In genomic region chr22:17430298-17430900, GRCh38 we compare ENCODE assay signal across 14 cellular contexts.
DNase-seq lines count a peak whose midpoint lies in the region; ATAC-seq and TF ChIP-seq lines count a peak whose summit lies in the region.
"Had no signal": no experiment of that assay in that cellular context is flagged by ENCODE, and none has a peak within 500 bp of the region (broad histone marks: within the 10 kb centered on the region; RNA-seq: fewer than 3 reads in every experiment).

No MANE protein-coding gene starts in this region.

- DNase-seq in Ammon's horn (ENCODE audit: low spot score) (peak; percentile 48), NCI-H2227 (lab: John Stamatoyannopoulos, UW; ENCODE audit: unreplicated experiment) (peak; percentile 49), fibroblast of mammary gland (ENCODE audit: low read depth) (peak; percentile 82), nephron progenitor cell (no peak)
- DNase-seq in activated CD4-positive, CD25-positive, alpha-beta regulatory T cell treated with anti-CD3 and anti-CD28 coated beads, Interleukin-2, amount 50 U/mL, for 72 hours: no peak
- DNase-seq: activated CD8-positive, alpha-beta memory T cell treated with anti-CD3 and anti-CD28 coated beads, Interleukin-2, amount 50 U/mL, for 48 hours; left colon; NCI-H1694 treated with DMSO at 0.1 percent for 48 hours; T1000 had no signal

- H3K36me3 Mint-ChIP-seq in nephron progenitor cell (ENCODE audit: low read depth): peaks cover 30% of the 10 kb centered on the region

- H3K9me3 Mint-ChIP-seq in nephron progenitor cell: peaks cover 28% of the 10 kb centered on the region

- TF ChIP-seq CTCF in fibroblast of mammary gland (conservative IDR thresholded peaks at IDR 0.05; ENCODE audit: control insufficient read depth, insufficient read depth, low read depth, low read length) (no peak), nephron progenitor cell (IDR thresholded peaks at IDR 0.05) (no peak)

- ATAC-seq in HG02970 (IDR thresholded peaks at IDR 0.05; ENCODE audit: low FRiP score, unreplicated experiment) (no peak), HG02610 (IDR thresholded peaks at IDR 0.05; ENCODE audit: unreplicated experiment) (no peak), HG02852 (IDR thresholded peaks at IDR 0.05; ENCODE audit: unreplicated experiment) (no peak)
- ATAC-seq: left colon, Panc1 had no signal

- H3K4me3 Mint-ChIP-seq in nephron progenitor cell: no peak overlapping the region

- H3K4me3 ChIP-seq in fibroblast of mammary gland (ENCODE audit: control insufficient read depth, low read depth, low read length): no peak overlapping the region
- H3K4me3 ChIP-seq: tibial nerve had no signal

- peak overlapping the region; percentile 34 for H3K27ac Mint-ChIP-seq in nephron progenitor cell

- no peaks in the 10 kb centered on the region for H3K27me3 Mint-ChIP-seq in nephron progenitor cell (ENCODE audit: low read depth, poor library complexity)

- peaks cover 63% of the 10 kb centered on the region for H3K4me1 Mint-ChIP-seq in nephron progenitor cell

Comparison
In these comparisons a context has a peak if more than half of its experiments do, and no peak if none do; other contexts are left out.
1. DNase-seq: peak in Ammon's horn (single experiment), NCI-H2227 (single experiment) and fibroblast of mammary gland (single experiment); none in nephron progenitor cell (single experiment) and activated CD4-positive, CD25-positive, alpha-beta regulatory T cell treated with anti-CD3 and anti-CD28 coated beads, Interleukin-2, amount 50 U/mL, for 72 hours (single experiment).